In genomic region chr16:69821844-69822173, GRCh38 we compare ENCODE assay signal across 22 cellular contexts. TPM values are rescaled to one million over a fixed set of nuclear protein-coding genes. Genes with fewer than 3 reads are reported as not detected.
DNase-seq lines count a peak whose midpoint lies in the region; ATAC-seq, FAIRE-seq and TF ChIP-seq lines count a peak whose summit lies in the region.
"Had no signal": no experiment of that assay in that cellular context is flagged by ENCODE, and none has a peak within 500 bp of the region (broad histone marks: within the 10 kb centered on the region; RNA-seq: fewer than 3 reads in every experiment).

No MANE protein-coding gene starts in this region.

- H4K8ac ChIP-seq in trophoblast cell (ENCODE audit: low read depth, low read length) = no peak overlapping the region

- H3K36me3 ChIP-seq in ascending aorta = peaks cover 0 to 2% of the 10 kb centered on the region in 2 donors
- H3K36me3 ChIP-seq in pancreas = no peaks in the 10 kb centered on the region
- H3K36me3 ChIP-seq in upper lobe of left lung = peaks cover 0 to 3% (median under 1%) of the 10 kb centered on the region in 4 donors
- H3K36me3 ChIP-seq in trophoblast cell (ENCODE audit: control insufficient read depth in 1 of 2, insufficient read depth in 2 of 2, low read length in 2 of 2) = no peaks in the 10 kb centered on the region
- H3K36me3 ChIP-seq: MG63 had no signal

- peak overlapping the region; percentile 75 to 84 for H3K27ac ChIP-seq in ascending aorta
- no peak overlapping the region for H3K27ac ChIP-seq in coronary artery
- H3K27ac ChIP-seq in pancreas = peak overlapping the region in 3 of 4 donors; percentile 59 to 92 (median 90)
- peak overlapping the region in 3 of 4 donors; percentile 41 to 71 (median 61) for H3K27ac ChIP-seq in upper lobe of left lung
- no peak overlapping the region for H3K27ac ChIP-seq in trophoblast cell (ENCODE audit: low read depth, low read length)
- H3K27ac ChIP-seq: BLaER1 treated with 17β-estradiol and CSF1 and Interleukin-3, amounts not matched to agents 10 nM and 100 nM had no signal

- no peak overlapping the region for H4K12ac ChIP-seq in trophoblast cell (ENCODE audit: low read depth, low read length)

- no peak overlapping the region for H3K4me3 ChIP-seq in ascending aorta
- H3K4me3 ChIP-seq in coronary artery = no peak overlapping the region
- H3K4me3 ChIP-seq in pancreas = no peak overlapping the region
- H3K4me3 ChIP-seq in upper lobe of left lung = no peak overlapping the region
- H3K4me3 ChIP-seq in trophoblast cell (ENCODE audit: low read depth, low read length) = no peak overlapping the region
- H3K4me3 ChIP-seq: BLaER1 treated with 17β-estradiol and CSF1 and Interleukin-3, amounts not matched to agents 10 nM and 100 nM; MG63 had no signal

- TF ChIP-seq CTCF in ascending aorta (IDR thresholded peaks at IDR 0.05) (no peak), coronary artery (IDR thresholded peaks at IDR 0.05) (no peak), pancreas (IDR thresholded peaks at IDR 0.05) (no peak), upper lobe of left lung (IDR thresholded peaks at IDR 0.05) (no peak)

- H3K9me3 ChIP-seq in ascending aorta = no peaks in the 10 kb centered on the region
- H3K9me3 ChIP-seq in pancreas = no peaks in the 10 kb centered on the region
- H3K9me3 ChIP-seq in upper lobe of left lung = no peaks in the 10 kb centered on the region
- H3K9me3 ChIP-seq in trophoblast cell (ENCODE audit: insufficient read depth, low read depth, low read length) = no peaks in the 10 kb centered on the region
- H3K9me3 ChIP-seq: MG63 had no signal

- H3K14ac ChIP-seq in trophoblast cell (ENCODE audit: low read length) = no peak overlapping the region

- no peak overlapping the region for H4K91ac ChIP-seq in trophoblast cell (ENCODE audit: low read depth, low read length)

- no peak overlapping the region for H2BK12ac ChIP-seq in trophoblast cell (ENCODE audit: low read length)

- no peak overlapping the region for H2BK5ac ChIP-seq in trophoblast cell (ENCODE audit: low read depth, low read length, poor library complexity)

- no peak overlapping the region for H3K18ac ChIP-seq in trophoblast cell (ENCODE audit: low read length)

- no peak overlapping the region for H3K9ac ChIP-seq in trophoblast cell (ENCODE audit: low read length)
- H3K9ac ChIP-seq: BLaER1 treated with 17β-estradiol and CSF1 and Interleukin-3, amounts not matched to agents 10 nM and 100 nM had no signal

- no peak for ATAC-seq in pancreas
- no peak for ATAC-seq in upper lobe of left lung (ENCODE audit: low FRiP score in 2 of 2)
- no peak for ATAC-seq in HG03439 (IDR thresholded peaks at IDR 0.05; ENCODE audit: unreplicated experiment)
- ATAC-seq: PC-3 had no signal

- no peak for TF ChIP-seq POLR2A in upper lobe of left lung (IDR thresholded peaks at IDR 0.05)

- no peak overlapping the region for H2AK5ac ChIP-seq in trophoblast cell (ENCODE audit: low read length)

- no peak for TF ChIP-seq EP300 in upper lobe of left lung (IDR thresholded peaks at IDR 0.05)

- H3K79me2 ChIP-seq in trophoblast cell (ENCODE audit: control insufficient read depth, insufficient read depth, low read length, poor library complexity) = no peaks in the 10 kb centered on the region

- H3K23ac ChIP-seq in trophoblast cell (ENCODE audit: low read length) = no peak overlapping the region

- H3K4me1 ChIP-seq in ascending aorta (peaks cover 4 to 14% of the 10 kb centered on the region in 2 donors), pancreas (peaks cover 12 to 41% (median 24%) of the 10 kb centered on the region in 3 donors), upper lobe of left lung (peaks cover 13 to 22% (median 16%) of the 10 kb centered on the region in 4 donors), trophoblast cell (ENCODE audit: control insufficient read depth in 1 of 2, insufficient read depth in 2 of 2, low read length in 2 of 2) (no peaks in the 10 kb centered on the region)

- WGBS in pancreas, 2 donors = 84 to 88% methylated on average over 6 of the region's 6 CpGs
- WGBS in upper lobe of left lung, 2 donors = 89 to 94% methylated on average over 6 of the region's 6 CpGs
- WGBS in trophoblast cell (ENCODE audit: extremely low coverage, insufficient coverage, insufficient read length) = no CpG with 5 or more reads among the region's 6 CpGs

- no peak for DNase-seq in ascending aorta (ENCODE audit: low spot score in 2 of 2)
- peak; percentile 9 for DNase-seq in coronary artery (ENCODE audit: low spot score)
- DNase-seq in pancreas = peak in 1 of 6 donors; percentile 11
- no peak for DNase-seq in upper lobe of left lung
- DNase-seq in trophoblast cell = no peak
- no peak for DNase-seq in NCI-H1694 (lab: John Stamatoyannopoulos, UW)
- DNase-seq: CD8-positive, alpha-beta memory T cell; H9; Karpas-422; NCI-H1048; NCI-H1436; NCI-H2029 treated with DMSO at 0.1 percent for 48 hours; NCI-H2171; NCI-H526; PC-3; RPMI8226; SHP77 treated with DMSO at 0.1 percent for 48 hours had no signal

- no peak overlapping the region for H3K4me2 ChIP-seq in trophoblast cell (ENCODE audit: low read length)

- intact Hi-C loops in ascending aorta (cut with DNase I) = no loop called here
- intact Hi-C loops in pancreas (cut with DNase I) = no loop called here

- H3K4ac ChIP-seq in trophoblast cell (ENCODE audit: low read depth, low read length) = no peak overlapping the region

- no peak overlapping the region for H2AFZ ChIP-seq in trophoblast cell (ENCODE audit: insufficient read depth, low read length, poor library complexity)

- no peak for FAIRE-seq in pancreas (lab: Jason Lieb, UNC)
- FAIRE-seq: G401.6, HTR-8/SVneo had no signal

- H2BK120ac ChIP-seq in trophoblast cell (ENCODE audit: insufficient read depth, low read length, poor library complexity) = no peak overlapping the region

- H3K27me3 ChIP-seq in ascending aorta (no peaks in the 10 kb centered on the region), pancreas (no peaks in the 10 kb centered on the region), upper lobe of left lung (no peaks in the 10 kb centered on the region), trophoblast cell (ENCODE audit: insufficient read depth, low read length) (no peaks in the 10 kb centered on the region)
- H3K27me3 ChIP-seq: BLaER1 treated with 17β-estradiol and CSF1 and Interleukin-3, amounts not matched to agents 10 nM and 100 nM; MG63 had no signal

- H3K79me1 ChIP-seq in trophoblast cell (ENCODE audit: low read length) = no peaks in the 10 kb centered on the region

RNA-seq across cellular contexts. Expression of gene WWP2, which starts 59.7 kb away (rescaled TPM):
- total RNA-seq in ascending aorta (71.2 TPM), pancreas (10 to 100 TPM; 33.9 to 50.4 (median 35.4) TPM), upper lobe of left lung (100 to 1,000 TPM in 2 of 6 donors, 10 to 100 TPM in 4; 59.5 to 125 (median 82.3) TPM)
- 10 to 100 TPM; 27.4 to 35.5 TPM for polyA plus RNA-seq in pancreas
- polyA plus RNA-seq in trophoblast cell (2013) = 16.9 and 17.2 TPM in 2 replicates

Comparison
In these comparisons a context has a peak if more than half of its experiments do, and no peak if none do; other contexts are left out.
1. H3K27ac ChIP-seq: peak in ascending aorta (2 of 2), pancreas (3 of 4) and upper lobe of left lung (3 of 4); none in coronary artery (0 of 2) and trophoblast cell (single experiment).